20 cellular contexts compared by ENCODE assay signal in genomic region chr9:90449213-90449925, GRCh38.
"Had no signal": no experiment of that assay in that cellular context is flagged by ENCODE, and none has a peak within 500 bp of the region (broad histone marks: within the 10 kb centered on the region; RNA-seq: fewer than 3 reads in every experiment).

No MANE protein-coding gene starts in this region.

- DNase-seq: activated CD4-positive, alpha-beta T cell treated with anti-CD3 and anti-CD28 coated beads for 4 hours; activated CD8-positive, alpha-beta T cell treated with anti-CD3 and anti-CD28 coated beads for 36 hours; activated gamma-delta T cell; activated T-cell treated with anti-CD3 and anti-CD28 coated beads, Interleukin-2, amount 50 U/mL, for 4 hours; amniotic stem cell; brain microvascular endothelial cell; cerebellar nuclear complex; effector memory CD4-positive, alpha-beta T cell; foreskin keratinocyte; heart left ventricle; immature natural killer cell; left colon; ovary; stimulated activated CD4-positive, alpha-beta T cell treated with anti-CD3 and anti-CD28 coated beads, Interleukin-1b, Interleukin-23, amount 100 ng/mL, for 48 hours; stomach; T-helper 17 cell; testis; upper lobe of right lung had no signal

- H3K27me3 ChIP-seq: brain microvascular endothelial cell, foreskin keratinocyte, neural progenitor cell, ovary, testis, upper lobe of right lung had no signal

- H3K4me1 ChIP-seq: foreskin keratinocyte, heart left ventricle, neural progenitor cell, stomach, testis, upper lobe of right lung had no signal

- ATAC-seq: activated CD8-positive, alpha-beta T cell treated with anti-CD3 and anti-CD28 coated beads for 36 hours; activated T-cell treated with anti-CD3 and anti-CD28 coated beads, Interleukin-2, amount 50 U/mL, for 4 hours; foreskin keratinocyte; heart left ventricle; left colon; T-helper 17 cell; upper lobe of right lung; WTC11 had no signal

- H3K27ac ChIP-seq: brain microvascular endothelial cell, foreskin keratinocyte, heart left ventricle, neural progenitor cell, ovary, stomach, testis, upper lobe of right lung had no signal

- H3K4me3 ChIP-seq: heart left ventricle, neural progenitor cell, ovary, stomach, testis, upper lobe of right lung had no signal

- H3K9me3 ChIP-seq: heart left ventricle, ovary, stomach, testis, upper lobe of right lung had no signal

- H3K36me3 ChIP-seq: brain microvascular endothelial cell, heart left ventricle, neural progenitor cell, ovary, stomach, upper lobe of right lung had no signal
